In the genomic region with DNA sequence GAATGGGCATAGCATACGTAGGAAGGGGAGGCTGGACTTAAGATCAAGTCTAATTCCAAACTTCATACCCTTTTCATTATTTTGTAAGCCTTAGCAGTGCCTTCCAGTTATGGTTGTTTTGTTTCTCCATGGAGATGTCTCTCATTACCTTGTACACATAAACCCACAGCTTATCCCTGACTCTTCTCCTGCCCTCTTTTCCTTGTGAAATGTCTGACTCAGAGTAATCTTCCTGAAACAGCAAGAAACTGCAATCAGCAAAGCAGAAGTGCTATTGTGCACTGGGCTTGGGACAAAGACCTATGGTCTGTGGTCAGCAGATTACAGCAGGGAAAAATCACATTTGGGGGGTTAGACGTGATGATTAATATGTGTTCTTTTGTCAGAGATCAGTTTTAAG, we compare ENCODE assay signal across 14 cellular contexts.
DNase-seq lines count a peak whose midpoint lies in the region; ATAC-seq, FAIRE-seq and TF ChIP-seq lines count a peak whose summit lies in the region.
"Had no signal": no experiment of that assay in that cellular context is flagged by ENCODE, and none has a peak within 500 bp of the region (broad histone marks: within the 10 kb centered on the region; RNA-seq: fewer than 3 reads in every experiment).

No MANE protein-coding gene starts in this region.

- H3K9me3 ChIP-seq in K562 (replicated peaks; ENCODE audit: control insufficient read depth, insufficient read depth, low read depth, low read length): no peaks in the 10 kb centered on the region
- H3K9me3 ChIP-seq: BE2C had no signal

- H3K36me3 Mint-ChIP-seq in stimulated activated naive B cell treated with anti-CD40 and anti-IgM and Interleukin-4, amounts not matched to agents 10 μg/mL and 1 μg/mL and 100 μg/mL, for 72 hours: peaks cover 8 to 12% of the 10 kb centered on the region in 2 donors

- H3K27me3 Mint-ChIP-seq in stimulated activated naive B cell treated with anti-CD40 and anti-IgM and Interleukin-4, amounts not matched to agents 10 μg/mL and 1 μg/mL and 100 μg/mL, for 72 hours: no peaks in the 10 kb centered on the region

- POLR2A ChIA-PET in K562 (lab: Yijun Ruan, JAX): no interaction called here

- DNase-seq in HPDE6-E6E7 (ENCODE audit: extremely low spot score) (peak; percentile 35), K562 (ENCODE audit: extremely low read depth in 1 of 4, low spot score in 3 of 4) (peak in 1 of 4 experiments; percentile 1), kidney glomerular epithelial cell (lab: John Stamatoyannopoulos, UW) (peak; percentile 59)
- DNase-seq in stimulated activated naive B cell treated with anti-CD40 and anti-IgM and Interleukin-4, amounts not matched to agents 10 μg/mL and 1 μg/mL and 100 μg/mL, for 72 hours: no peak
- DNase-seq: activated CD4-positive, alpha-beta T cell treated with anti-CD3 and anti-CD28 coated beads for 36 hours; activated naive CD4-positive, alpha-beta T cell; BE2C; NCI-H2081 treated with DMSO at 0.1 percent for 48 hours; SHP77 had no signal

- 0% methylated on average over 2 of the region's 2 CpGs for WGBS in K562 (ENCODE audit: insufficient coverage, low coverage, missing lambda C conversion rate)

- no peak overlapping the region for H3K4me2 ChIP-seq in K562 (ENCODE audit: insufficient read depth, low read length)

- intact Hi-C loops in K562 (cut with micrococcal nuclease): no loop called here

- in situ Hi-C loops in K562 (cut with MboI): no loop called here

- H3K36me3 ChIP-seq in ACC112 (ENCODE audit: insufficient read depth, low read length) (no peaks in the 10 kb centered on the region; the same call in 1 of the 2 replicates), K562 (ENCODE audit: control insufficient read depth, insufficient read depth, low read length) (no peaks in the 10 kb centered on the region)
- H3K36me3 ChIP-seq: BE2C had no signal

- H3K9me3 Mint-ChIP-seq in stimulated activated naive B cell treated with anti-CD40 and anti-IgM and Interleukin-4, amounts not matched to agents 10 μg/mL and 1 μg/mL and 100 μg/mL, for 72 hours: no peaks in the 10 kb centered on the region

- H3K79me2 ChIP-seq in ACC112 (ENCODE audit: control insufficient read depth, insufficient read depth, low read length, unreplicated experiment) (no peaks in the 10 kb centered on the region), K562 (ENCODE audit: control insufficient read depth, insufficient read depth, low read length) (no peaks in the 10 kb centered on the region)

- no peak overlapping the region for H3K4me3 Mint-ChIP-seq in stimulated activated naive B cell treated with anti-CD40 and anti-IgM and Interleukin-4, amounts not matched to agents 10 μg/mL and 1 μg/mL and 100 μg/mL, for 72 hours
- H3K4me3 Mint-ChIP-seq: activated CD4-positive, alpha-beta T cell treated with anti-CD3 and anti-CD28 coated beads for 36 hours had no signal

- H2AFZ ChIP-seq in ACC112 (ENCODE audit: low read length, unreplicated experiment) (no peak overlapping the region), K562 (ENCODE audit: low read depth, low read length) (no peak overlapping the region)

- TF ChIP-seq CTCF in K562 (IDR thresholded peaks at IDR 0.05 in 2 of 3, conservative IDR thresholded peaks at IDR 0.05 in 1 of 3; ENCODE audit: insufficient read depth in 2 of 3, low read depth in 1 of 3, low read length in 3 of 3): no peak

- no peak for TF ChIP-seq POLR2A in K562 (conservative IDR thresholded peaks at IDR 0.05)

- H3K4me1 Mint-ChIP-seq in stimulated activated naive B cell treated with anti-CD40 and anti-IgM and Interleukin-4, amounts not matched to agents 10 μg/mL and 1 μg/mL and 100 μg/mL, for 72 hours: peaks cover 2 to 7% of the 10 kb centered on the region in 2 donors

- peaks cover 14% of the 10 kb centered on the region for H3K4me1 ChIP-seq in ACC112 (ENCODE audit: control insufficient read depth, insufficient read depth, low read length, unreplicated experiment)
- H3K4me1 ChIP-seq in K562 (replicated peaks in 1 of 2; ENCODE audit: control insufficient read depth in 2 of 2, insufficient read depth in 2 of 2, low read length in 2 of 2): no peaks in the 10 kb centered on the region
- H3K4me1 ChIP-seq: BE2C had no signal

- no peak overlapping the region for H3K27ac Mint-ChIP-seq in stimulated activated naive B cell treated with anti-CD40 and anti-IgM and Interleukin-4, amounts not matched to agents 10 μg/mL and 1 μg/mL and 100 μg/mL, for 72 hours
- H3K27ac Mint-ChIP-seq: activated CD4-positive, alpha-beta T cell treated with anti-CD3 and anti-CD28 coated beads for 36 hours had no signal

- H4K20me1 ChIP-seq in K562 (replicated peaks; ENCODE audit: control insufficient read depth, insufficient read depth, low read length): no peaks in the 10 kb centered on the region

- H3K4me3 ChIP-seq in ACC112 (ENCODE audit: low read depth, low read length) (no peak overlapping the region), K562 (no peak overlapping the region)

- ATAC-seq in K562 (no peak), HG02938 (IDR thresholded peaks at IDR 0.05; ENCODE audit: unreplicated experiment) (no peak), HG03442 (IDR thresholded peaks at IDR 0.05; ENCODE audit: unreplicated experiment) (no peak), HG03039 (IDR thresholded peaks at IDR 0.05; ENCODE audit: unreplicated experiment) (no peak)
- ATAC-seq in stimulated activated naive B cell treated with anti-CD40 and anti-IgM and Interleukin-4, amounts not matched to agents 10 μg/mL and 1 μg/mL and 100 μg/mL, for 72 hours (replicated peaks): no peak
- ATAC-seq: activated CD4-positive, alpha-beta T cell treated with anti-CD3 and anti-CD28 coated beads for 36 hours had no signal

- H3K9ac ChIP-seq in K562 (ENCODE audit: insufficient read depth in 1 of 2, low read depth in 2 of 2, low read length in 2 of 2): no peak overlapping the region

- TF ChIP-seq EP300 in K562 (IDR thresholded peaks at IDR 0.05; ENCODE audit: low read length): no peak

- no peak for TF ChIP-seq RAD21 in K562 (CRISPR knock-in tag; conservative IDR thresholded peaks at IDR 0.05 in 1 of 2, IDR thresholded peaks at IDR 0.05 in 1 of 2)

- no peak for FAIRE-seq in K562 (lab: Jason Lieb, UNC)
- FAIRE-seq: HTR-8/SVneo had no signal

- CTCF ChIA-PET in K562 (lab: Yijun Ruan, JAX; ENCODE audit: low intra/inter-chr PET ratio): no interaction called here

- H3K27ac ChIP-seq in ACC112 (ENCODE audit: low read depth, low read length) (peak overlapping the region; percentile 52), K562 (ENCODE audit: extremely low read depth, low read depth, low read length) (no peak overlapping the region)

- BruUV-seq in K562 (replicated peaks; lab: Mats Ljungman, UMichigan): no TSS peak

- no peaks in the 10 kb centered on the region for H3K9me1 ChIP-seq in K562 (ENCODE audit: control insufficient read depth, insufficient read depth, low read length)

- no peaks in the 10 kb centered on the region for H3K27me3 ChIP-seq in ACC112 (ENCODE audit: insufficient read depth, low read length)
- H3K27me3 ChIP-seq in K562 (ENCODE audit: control insufficient read depth in 2 of 2, insufficient read depth in 2 of 2, low read length in 2 of 2): no peaks in the 10 kb centered on the region
- H3K27me3 ChIP-seq: BE2C had no signal

TF ChIP-seq in K562, 482 proteins besides CTCF, POLR2A, EP300 and RAD21:
- no peak for TF ChIP-seq ZNF707 (CRISPR knock-in tag; conservative IDR thresholded peaks at IDR 0.05)
- peak; percentile 38; the same call in 1 of the 2 replicates for TF ChIP-seq GATA2 (CRISPR knock-in tag; IDR thresholded peaks at IDR 0.05)
- TF ChIP-seq LCOR (CRISPR knock-in tag; IDR thresholded peaks at IDR 0.05): peak; percentile 29; the same call in 1 of the 2 replicates
- peak; percentile 22; the same call in 1 of the 2 replicates for TF ChIP-seq TCF3 (CRISPR knock-in tag; IDR thresholded peaks at IDR 0.05)
- TF ChIP-seq KDM4B (IDR thresholded peaks at IDR 0.05; ENCODE audit: borderline replicate concordance in 2 of 2, low read depth in 1 of 2): no peak
